2 cellular contexts compared by ENCODE assay signal in genomic region chr9:35748239-35748857, GRCh38.
TF ChIP-seq lines count a peak whose summit lies in the region.

No MANE protein-coding gene starts in this region.

TF ChIP-seq in WTC11, 78 proteins besides CTCF, POLR2A, EP300 and RAD21:
- TF ChIP-seq GABPB1 (CRISPR knock-in tag; IDR thresholded peaks at IDR 0.05) = no peak
- 0 out of 2 replicates have a peak, but pooled peaks have one; percentile 46 for TF ChIP-seq KAT7 (CRISPR knock-in tag; IDR thresholded peaks at IDR 0.05; ENCODE audit: borderline replicate concordance)
- 0 out of 2 replicates have a peak, but pooled peaks have one; percentile 18 for TF ChIP-seq USF1 (CRISPR knock-in tag; IDR thresholded peaks at IDR 0.05)

TF ChIP-seq in HepG2, 621 proteins besides CTCF, POLR2A, EP300 and RAD21 (continues in another document):
- TF ChIP-seq ZNF232 (CRISPR knock-in tag; IDR thresholded peaks at IDR 0.05; ENCODE audit: borderline replicate concordance) (peak; percentile 56; the same call in 1 of the 2 replicates), PTBP1 (IDR thresholded peaks at IDR 0.05; ENCODE audit: low read depth, low read length, poor library complexity, severe bottlenecking) (no peak), BRD4 (CRISPR knock-in tag; IDR thresholded peaks at IDR 0.05) (0 out of 2 replicates have a peak, but pooled peaks have one; percentile 58), POGK (CRISPR knock-in tag; conservative IDR thresholded peaks at IDR 0.05) (0 out of 2 replicates have a peak, but pooled peaks have one; percentile 24), ZNF670 (CRISPR knock-in tag; IDR thresholded peaks at IDR 0.05; ENCODE audit: borderline replicate concordance) (peak; percentile 44; the same call in 1 of the 2 replicates), ZSCAN12 (CRISPR knock-in tag; IDR thresholded peaks at IDR 0.05) (0 out of 2 replicates have a peak, but pooled peaks have one; percentile 27), PAXIP1 (CRISPR knock-in tag; conservative IDR thresholded peaks at IDR 0.05) (0 out of 2 replicates have a peak, but pooled peaks have one; percentile 10), RXRA (CRISPR knock-in tag; IDR thresholded peaks at IDR 0.05) (no peak), NFAT5 (CRISPR knock-in tag; IDR thresholded peaks at IDR 0.05) (0 out of 2 replicates have a peak, but pooled peaks have one; percentile 50), NR2F6 (IDR thresholded peaks at IDR 0.05) (no peak), NR2F6 (CRISPR knock-in tag; IDR thresholded peaks at IDR 0.05) (peak; percentile 5; the same call in 1 of the 2 replicates), NFE2L1 (CRISPR knock-in tag; IDR thresholded peaks at IDR 0.05; ENCODE audit: borderline replicate concordance) (peak; percentile 39; the same call in 1 of the 2 replicates), AGO2 (optimal IDR thresholded peaks at IDR 0.05; ENCODE audit: low read depth, low read length) (peak; percentile 20), YEATS2 (CRISPR knock-in tag; IDR thresholded peaks at IDR 0.05; ENCODE audit: borderline replicate concordance) (peak; percentile 4; the same call in 1 of the 2 replicates), ZNF619 (CRISPR knock-in tag; IDR thresholded peaks at IDR 0.05) (0 out of 2 replicates have a peak, but pooled peaks have one; percentile 30), ZNF710 (CRISPR knock-in tag; IDR thresholded peaks at IDR 0.05; ENCODE audit: borderline replicate concordance) (no peak), MLXIP (CRISPR knock-in tag; IDR thresholded peaks at IDR 0.05; ENCODE audit: borderline replicate concordance) (0 out of 2 replicates have a peak, but pooled peaks have one; percentile 30), ZNF367 (CRISPR knock-in tag; IDR thresholded peaks at IDR 0.05; ENCODE audit: borderline replicate concordance) (0 out of 2 replicates have a peak, but pooled peaks have one; percentile 29), ETV5 (CRISPR knock-in tag; IDR thresholded peaks at IDR 0.05; ENCODE audit: borderline replicate concordance) (no peak), ZNF143 (CRISPR knock-in tag; IDR thresholded peaks at IDR 0.05) (0 out of 2 replicates have a peak, but pooled peaks have one; percentile 2), ZHX2 (IDR thresholded peaks at IDR 0.05; ENCODE audit: low read depth) (no peak), ZHX2 (CRISPR knock-in tag; IDR thresholded peaks at IDR 0.05; ENCODE audit: borderline replicate concordance) (0 out of 2 replicates have a peak, but pooled peaks have one; percentile 28), ZNF121 (CRISPR knock-in tag; IDR thresholded peaks at IDR 0.05) (no peak), UBTF (CRISPR knock-in tag; IDR thresholded peaks at IDR 0.05) (no peak), ZBTB7A (CRISPR knock-in tag; IDR thresholded peaks at IDR 0.05) (no peak), ZNF749 (CRISPR knock-in tag; IDR thresholded peaks at IDR 0.05; ENCODE audit: borderline replicate concordance) (no peak), ZNF235 (CRISPR knock-in tag; IDR thresholded peaks at IDR 0.05; ENCODE audit: borderline replicate concordance) (no peak)
